In genomic region chr17:79798296-79799173, GRCh38 we compare ENCODE assay signal across 8 cellular contexts. TPM values are rescaled to one million over a fixed set of nuclear protein-coding genes. Genes with fewer than 3 reads are reported as not detected.
A peak's percentile ranks its signal among the peaks of the same experiment; 100 is the strongest.
DNase-seq lines count a peak whose midpoint lies in the region; ATAC-seq and TF ChIP-seq lines count a peak whose summit lies in the region.

No MANE protein-coding gene starts in this region.

- peak overlapping the region; percentile 65 for H3K4me3 Mint-ChIP-seq in endothelial cell (ENCODE audit: unreplicated experiment)

- H3K36me3 ChIP-seq in ES-I3 (ENCODE audit: insufficient read depth, low read length) (no peaks in the 10 kb centered on the region), OCI-LY1 (ENCODE audit: insufficient read depth, low read length) (peaks cover 18% of the 10 kb centered on the region), parathyroid adenoma (ENCODE audit: control insufficient read depth, insufficient read depth, low read length) (no peaks in the 10 kb centered on the region)

- H3K27me3 Mint-ChIP-seq in endothelial cell (ENCODE audit: unreplicated experiment): peaks cover 26% of the 10 kb centered on the region

- no peak overlapping the region for H2AFZ ChIP-seq in OCI-LY1 (ENCODE audit: low read length)
- peak overlapping the region; percentile 63 for H2AFZ ChIP-seq in parathyroid adenoma

- H3K9me3 Mint-ChIP-seq in endothelial cell (ENCODE audit: unreplicated experiment): no peaks in the 10 kb centered on the region

- peaks cover 11% of the 10 kb centered on the region for H3K36me3 Mint-ChIP-seq in endothelial cell (ENCODE audit: low read depth, unreplicated experiment)

- peaks cover 8% of the 10 kb centered on the region; the same call in 1 of the 2 replicates for H3K9me3 ChIP-seq in ES-I3 (ENCODE audit: control insufficient read depth, insufficient read depth, low read length)
- H3K9me3 ChIP-seq in OCI-LY1 (ENCODE audit: low read length): no peaks in the 10 kb centered on the region
- H3K9me3 ChIP-seq in parathyroid adenoma (ENCODE audit: control insufficient read depth, low read length): no peaks in the 10 kb centered on the region

- H3K79me2 ChIP-seq in OCI-LY1 (ENCODE audit: insufficient read depth, low read length): no peaks in the 10 kb centered on the region
- no peaks in the 10 kb centered on the region for H3K79me2 ChIP-seq in parathyroid adenoma

- peak overlapping the region; percentile 59 for H3K4me3 ChIP-seq in OCI-LY1 (ENCODE audit: low read depth, low read length, poor library complexity, severe bottlenecking)
- peak overlapping the region; percentile 52 for H3K4me3 ChIP-seq in parathyroid adenoma (ENCODE audit: low read depth, low read length)

- peaks cover 12% of the 10 kb centered on the region; the same call in 1 of the 2 replicates for H3K4me1 ChIP-seq in ES-I3 (ENCODE audit: insufficient read depth, low read length)
- H3K4me1 ChIP-seq in OCI-LY1 (ENCODE audit: insufficient read depth, low read length, severe bottlenecking): peaks cover 45% of the 10 kb centered on the region
- H3K4me1 ChIP-seq in parathyroid adenoma: peaks cover 8% of the 10 kb centered on the region

- H3K9ac ChIP-seq in ES-I3 (ENCODE audit: low read depth, low read length): peak overlapping the region; percentile 23; the same call in 1 of the 2 replicates
- H3K9ac ChIP-seq in OCI-LY1 (ENCODE audit: low read length): peak overlapping the region; percentile 56; the same call in 1 of the 2 replicates
- H3K9ac ChIP-seq in parathyroid adenoma: no peak overlapping the region

- no peak overlapping the region for H3K27ac ChIP-seq in OCI-LY1 (ENCODE audit: low read depth, low read length, poor library complexity, severe bottlenecking)
- H3K27ac ChIP-seq in parathyroid adenoma: no peak overlapping the region

- DNase-seq in endothelial cell (ENCODE audit: low spot score) (no peak), 8988T (no peak), left lobe of liver (ENCODE audit: low spot score) (no peak), amygdala (lab: John Stamatoyannopoulos, UW) (no peak), glomerular visceral epithelial cell (ENCODE audit: extremely low spot score) (no peak)

- no peaks in the 10 kb centered on the region for H3F3A ChIP-seq in OCI-LY1 (ENCODE audit: insufficient read depth, low read length)

- H3K27me3 ChIP-seq in OCI-LY1 (ENCODE audit: insufficient read depth, low read length): peaks cover 6% of the 10 kb centered on the region
- peaks cover 9% of the 10 kb centered on the region for H3K27me3 ChIP-seq in parathyroid adenoma (ENCODE audit: control insufficient read depth, insufficient read depth, low read length)

- H3K27ac Mint-ChIP-seq in endothelial cell (ENCODE audit: unreplicated experiment): no peak overlapping the region

- no peaks in the 10 kb centered on the region for H4K20me1 ChIP-seq in OCI-LY1 (ENCODE audit: insufficient read depth, low read length)

- H3K9me2 ChIP-seq in OCI-LY1 (ENCODE audit: low read depth, low read length): no peaks in the 10 kb centered on the region

- ATAC-seq in left lobe of liver: no peak

- TF ChIP-seq CTCF in OCI-LY1 (IDR thresholded peaks at IDR 0.05; ENCODE audit: low read length) (no peak), endothelial cell (IDR thresholded peaks at IDR 0.05; ENCODE audit: unreplicated experiment) (no peak), parathyroid adenoma (IDR thresholded peaks at IDR 0.05) (no peak)

- H3K4me2 ChIP-seq in OCI-LY1 (ENCODE audit: low read length): peak overlapping the region; percentile 71
- H3K4me2 ChIP-seq in parathyroid adenoma (ENCODE audit: low read length): peak overlapping the region; percentile 89

- peaks cover 28% of the 10 kb centered on the region for H3K4me1 Mint-ChIP-seq in endothelial cell (ENCODE audit: unreplicated experiment)

RNA-seq across cellular contexts. Expression of gene CBX8, which starts 1.7 kb away (rescaled TPM):
- total RNA-seq in endothelial cell (ENCODE audit: unreplicated experiment) (3.3 TPM), left lobe of liver (3.7 TPM)

RNA-seq across cellular contexts. Expression of gene CBX2, which starts 20.6 kb away (rescaled TPM):
- 50.0 TPM for total RNA-seq in endothelial cell (ENCODE audit: unreplicated experiment)
- 0.75 TPM for total RNA-seq in left lobe of liver

RNA-seq across cellular contexts. Expression of gene CBX4, which starts 40.7 kb away (rescaled TPM):
- total RNA-seq in endothelial cell (ENCODE audit: unreplicated experiment) (6.8 TPM), left lobe of liver (14.8 TPM)

Comparison
In these comparisons a context has a peak if more than half of its experiments do, and no peak if none do; other contexts are left out.
1. RNA of gene CBX2, which starts 20.6 kb away (total RNA-seq): 50.0 TPM in endothelial cell (single experiment); 0.75 TPM in left lobe of liver (single experiment); every median in the first group is over 10 times any median in the second.